Comparison of ENCODE assay signal across 35 cellular contexts in the genomic region with DNA sequence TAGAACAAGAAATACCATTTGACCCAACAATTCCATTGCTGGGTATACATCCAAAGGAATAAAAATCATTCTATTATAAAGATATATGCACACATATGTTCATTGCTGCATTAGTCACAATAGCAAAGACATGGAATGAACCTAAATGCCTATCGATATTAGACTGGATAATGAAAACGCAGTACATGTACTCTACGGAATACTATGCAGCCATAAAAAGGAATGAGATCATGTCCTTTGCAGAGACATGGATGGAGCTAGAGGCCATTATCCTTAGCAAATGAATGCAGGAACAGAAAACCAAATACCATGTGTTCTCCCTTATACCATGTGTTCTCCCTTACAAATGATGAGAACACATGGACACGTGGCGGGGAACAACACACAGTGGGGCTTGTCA.
"Had no signal": no experiment of that assay in that cellular context is flagged by ENCODE, and none has a peak within 500 bp of the region (broad histone marks: within the 10 kb centered on the region; RNA-seq: fewer than 3 reads in every experiment).

No MANE protein-coding gene starts in this region.

- DNase-seq: Karpas-422, Kasumi-1, MG63, MM.1S, MV-4-11, NCI-H1048, NCI-H1092, NCI-H1092 treated with DMSO at 0.1 percent for 48 hours, NCI-H1105, NCI-H1105 treated with DMSO at 0.1 percent for 48 hours, NCI-H1417, NCI-H1417 treated with DMSO at 0.1 percent for 48 hours, NCI-H1436, NCI-H1436 treated with DMSO at 0.1 percent for 48 hours, NCI-H146, NCI-H1694, NCI-H1694 treated with DMSO at 0.1 percent for 48 hours, NCI-H187, NCI-H187 treated with DMSO at 0.1 percent for 48 hours, NCI-H1930, NCI-H2029, NCI-H2029 treated with DMSO at 0.1 percent for 48 hours, NCI-H2081, NCI-H2081 treated with DMSO at 0.1 percent for 48 hours, NCI-H2107, NCI-H2171, NCI-H2171 treated with DMSO at 0.1 percent for 48 hours, NCI-H2227 treated with DMSO at 0.1 percent for 48 hours, NCI-H226, NCI-H345, NCI-H446, NCI-H446 treated with DMSO at 0.1 percent for 48 hours, NCI-H510A, NCI-H510A treated with DMSO at 0.1 percent for 48 hours, NCI-H524 had no signal

- H3K4me3 ChIP-seq: MG63 had no signal

- H3K36me3 ChIP-seq: MG63 had no signal

- H3K9me3 ChIP-seq: MG63 had no signal

- H3K27me3 ChIP-seq: MG63 had no signal
